Comparison of ENCODE assay signal across 27 cellular contexts in genomic region chr20:34896086-34896551, GRCh38. TPM values are rescaled to one million over a fixed set of nuclear protein-coding genes. Genes with fewer than 3 reads are reported as not detected.
A peak's percentile ranks its signal among the peaks of the same experiment; 100 is the strongest.
DNase-seq lines count a peak whose midpoint lies in the region; ATAC-seq and TF ChIP-seq lines count a peak whose summit lies in the region.
"Had no signal": no experiment of that assay in that cellular context is flagged by ENCODE, and none has a peak within 500 bp of the region (broad histone marks: within the 10 kb centered on the region; RNA-seq: fewer than 3 reads in every experiment).

No MANE protein-coding gene starts in this region.

- intact Hi-C loops in Right ventricle myocardium superior (cut with DNase I) (no loop called here), right lobe of liver (cut with DNase I) (no loop called here), upper lobe of right lung (cut with DNase I) (no loop called here), lower leg skin (cut with DNase I; ENCODE audit: low total_unique reads) (no loop called here)

- no peaks in the 10 kb centered on the region for H3K9me3 ChIP-seq in right atrium auricular region
- no peaks in the 10 kb centered on the region for H3K9me3 ChIP-seq in right lobe of liver
- no peaks in the 10 kb centered on the region for H3K9me3 ChIP-seq in upper lobe of right lung
- H3K9me3 ChIP-seq: neutrophil, tibial nerve had no signal

- 25% methylated on average over 1 of the region's 1 CpG for WGBS in right lobe of liver (ENCODE audit: insufficient coverage, low coverage, low lambda C conversion rate, missing lambda C conversion rate)
- WGBS in lower leg skin, 2 donors, result 42 to 48% methylated on average over 1 of the region's 1 CpG

- H3K27ac ChIP-seq in right atrium auricular region (peak overlapping the region in 1 of 2 donors; percentile 39), right lobe of liver (no peak overlapping the region), upper lobe of right lung (no peak overlapping the region)
- H3K27ac ChIP-seq: neutrophil, SK-N-MC, tibial nerve had no signal

- no peaks in the 10 kb centered on the region for H3K27me3 ChIP-seq in right atrium auricular region
- no peaks in the 10 kb centered on the region for H3K27me3 ChIP-seq in right lobe of liver
- no peaks in the 10 kb centered on the region for H3K27me3 ChIP-seq in upper lobe of right lung
- H3K27me3 ChIP-seq: neutrophil, tibial nerve had no signal

- no peak for TF ChIP-seq POLR2A in right lobe of liver (IDR thresholded peaks at IDR 0.05)
- no peak for TF ChIP-seq POLR2A in lower leg skin (IDR thresholded peaks at IDR 0.05)

- H3K27ac Mint-ChIP-seq in activated naive CD4-positive, alpha-beta T cell treated with anti-CD3 and anti-CD28 coated beads, Interleukin-2, amount 50 U/mL, for 72 hours, result peak overlapping the region in 1 of 2 donors; percentile 7
- H3K27ac Mint-ChIP-seq: activated CD4-positive, alpha-beta memory T cell treated with anti-CD3 and anti-CD28 coated beads, Interleukin-2, amount 10 ng/mL, durations not matched to agents 7 days and 5 days; activated naive CD8-positive, alpha-beta T cell; CD4-positive, CD25-positive, alpha-beta regulatory T cell; GM23338; IgD-negative memory B cell; naive B cell; stimulated activated naive CD8-positive, alpha-beta T cell treated with anti-CD3 and anti-CD28 coated beads, Interleukin-15, Interleukin-2, amounts not matched to agents 100 ng/mL and 50 ng/mL, for 24 hours; T-helper 17 cell had no signal

- ATAC-seq in Right ventricle myocardium superior (ENCODE audit: poor library complexity), result peak; percentile 87
- peak; percentile 81 to 96 (median 90) for ATAC-seq in right lobe of liver
- peak; percentile 72 for ATAC-seq in upper lobe of right lung
- ATAC-seq in activated naive CD4-positive, alpha-beta T cell treated with anti-CD3 and anti-CD28 coated beads, Interleukin-2, amount 50 U/mL, for 72 hours, result no peak
- ATAC-seq: GM23338, T-helper 17 cell had no signal

- no peak for DNase-seq in Right ventricle myocardium superior
- no peak for DNase-seq in right atrium auricular region (ENCODE audit: low spot score)
- peak; percentile 58 for DNase-seq in cerebellum (ENCODE audit: low spot score)
- DNase-seq in right lobe of liver, result peak in 1 of 3 donors; percentile 72
- no peak for DNase-seq in upper lobe of right lung
- no peak for DNase-seq in lower leg skin (ENCODE audit: low spot score in 2 of 2)
- DNase-seq in activated naive CD4-positive, alpha-beta T cell treated with anti-CD3 and anti-CD28 coated beads, Interleukin-2, amount 50 U/mL, for 72 hours (ENCODE audit: low spot score in 2 of 2), result no peak
- DNase-seq in NCI-H526 treated with DMSO at 0.1 percent for 48 hours (lab: John Stamatoyannopoulos, UW), result no peak
- DNase-seq: activated CD4-positive, alpha-beta memory T cell treated with anti-CD3 and anti-CD28 coated beads, Interleukin-2, amount 10 ng/mL, durations not matched to agents 7 days and 5 days; activated CD4-positive, CD25-positive, alpha-beta regulatory T cell treated with anti-CD3 and anti-CD28 coated beads, Interleukin-2, amount 50 U/mL, for 72 hours; activated T-cell treated with anti-CD3 and anti-CD28 coated beads for 4 hours; CD4-positive, CD25-positive, alpha-beta regulatory T cell; head of caudate nucleus; naive B cell; NCI-H1048; NCI-H187; NCI-H2171 treated with DMSO at 0.1 percent for 48 hours; T-helper 17 cell had no signal

- no peak overlapping the region for H3K4me3 ChIP-seq in right atrium auricular region
- H3K4me3 ChIP-seq in right lobe of liver, result no peak overlapping the region
- H3K4me3 ChIP-seq in upper lobe of right lung, result no peak overlapping the region
- H3K4me3 ChIP-seq in lower leg skin (ENCODE audit: low read depth, poor library complexity, severe bottlenecking), result no peak overlapping the region
- H3K4me3 ChIP-seq: GM23338, SK-N-MC, tibial nerve had no signal

- H3K36me3 ChIP-seq in right atrium auricular region (no peaks in the 10 kb centered on the region), right lobe of liver (peaks cover 0 to 3% (median 0%) of the 10 kb centered on the region in 4 donors), upper lobe of right lung (no peaks in the 10 kb centered on the region)
- H3K36me3 ChIP-seq: neutrophil, tibial nerve had no signal

- H3K4me1 ChIP-seq in right atrium auricular region (peaks cover 0 to 8% of the 10 kb centered on the region in 2 donors), right lobe of liver (peaks cover 0 to 40% (median 10%) of the 10 kb centered on the region in 4 donors), upper lobe of right lung (peaks cover 32% of the 10 kb centered on the region)

- TF ChIP-seq CTCF in right atrium auricular region (IDR thresholded peaks at IDR 0.05), result no peak
- no peak for TF ChIP-seq CTCF in right lobe of liver (IDR thresholded peaks at IDR 0.05)
- no peak for TF ChIP-seq CTCF in upper lobe of right lung (IDR thresholded peaks at IDR 0.05)
- no peak for TF ChIP-seq CTCF in lower leg skin (IDR thresholded peaks at IDR 0.05)

- peaks cover 0 to 6% of the 10 kb centered on the region in 2 donors for H3K36me3 Mint-ChIP-seq in activated naive CD4-positive, alpha-beta T cell treated with anti-CD3 and anti-CD28 coated beads, Interleukin-2, amount 50 U/mL, for 72 hours
- H3K36me3 Mint-ChIP-seq: naive B cell had no signal

- no peaks in the 10 kb centered on the region for H3K9me3 Mint-ChIP-seq in activated naive CD4-positive, alpha-beta T cell treated with anti-CD3 and anti-CD28 coated beads, Interleukin-2, amount 50 U/mL, for 72 hours
- H3K9me3 Mint-ChIP-seq: activated CD4-positive, alpha-beta memory T cell treated with anti-CD3 and anti-CD28 coated beads, Interleukin-2, amount 10 ng/mL, durations not matched to agents 7 days and 5 days; IgD-negative memory B cell; stimulated activated naive CD8-positive, alpha-beta T cell treated with anti-CD3 and anti-CD28 coated beads, Interleukin-15, Interleukin-2, amounts not matched to agents 100 ng/mL and 50 ng/mL, for 24 hours had no signal

RNA-seq across cellular contexts. Expression of gene ACSS2, which starts 19.7 kb away (rescaled TPM):
- total RNA-seq in Right ventricle myocardium superior (137 TPM), right atrium auricular region (10 to 100 TPM; 64.6 to 89.4 TPM), cerebellum (14.3 TPM), right lobe of liver (100 to 1,000 TPM in 1 of 6 experiments, 10 to 100 TPM in 5; 21.9 to 118 (median 45.7) TPM), upper lobe of right lung (146 TPM), lower leg skin (10 to 100 TPM; 54.3 to 98.1 (median 71.5) TPM)
- 10 to 100 TPM; 36.0 to 71.7 TPM for total RNA-seq in activated naive CD4-positive, alpha-beta T cell treated with anti-CD3 and anti-CD28 coated beads, Interleukin-2, amount 50 U/mL, for 72 hours

RNA-seq across cellular contexts. Expression of gene GGT7, which starts 23.5 kb away (rescaled TPM):
- 21.0 TPM for total RNA-seq in Right ventricle myocardium superior
- 10 to 100 TPM in 1 of 2 donors, 1 to 10 TPM in 1; 7.3 to 10.3 TPM for total RNA-seq in right atrium auricular region
- 19.3 TPM for total RNA-seq in cerebellum
- 10 to 100 TPM in 2 of 6 experiments, 1 to 10 TPM in 4; 4.8 to 13.3 (median 9.4) TPM for total RNA-seq in right lobe of liver
- 20.6 TPM for total RNA-seq in upper lobe of right lung
- 10 to 100 TPM in 2 of 4 donors, 1 to 10 TPM in 2; 8.6 to 12.9 (median 9.6) TPM for total RNA-seq in lower leg skin
- 10 to 100 TPM; 15.8 to 22.4 TPM for total RNA-seq in activated naive CD4-positive, alpha-beta T cell treated with anti-CD3 and anti-CD28 coated beads, Interleukin-2, amount 50 U/mL, for 72 hours

RNA-seq across cellular contexts. Expression of gene GSS, which starts 59.5 kb away (rescaled TPM):
- total RNA-seq in Right ventricle myocardium superior, result 15.7 TPM
- 10 to 100 TPM; 23.0 to 38.3 TPM for total RNA-seq in right atrium auricular region
- total RNA-seq in cerebellum, result 25.7 TPM
- 10 to 100 TPM; 25.9 to 63.6 (median 31.7) TPM for total RNA-seq in right lobe of liver
- 30.0 TPM for total RNA-seq in upper lobe of right lung
- total RNA-seq in lower leg skin, result 10 to 100 TPM; 49.9 to 56.7 (median 52.9) TPM
- 10 to 100 TPM; 59.7 to 74.2 TPM for total RNA-seq in activated naive CD4-positive, alpha-beta T cell treated with anti-CD3 and anti-CD28 coated beads, Interleukin-2, amount 50 U/mL, for 72 hours

RNA-seq across cellular contexts. Expression of gene MYH7B, which starts 59.5 kb away (rescaled TPM):
- total RNA-seq in Right ventricle myocardium superior (222 TPM), right atrium auricular region (10 to 100 TPM; 24.4 to 34.9 TPM), cerebellum (0.45 TPM), right lobe of liver (1 to 10 TPM in 1 of 6 experiments, under 1 TPM in 4, not detected in 1; 0.11 to 1.0 (median 0.39) TPM), upper lobe of right lung (1.8 TPM), lower leg skin (under 1 TPM; 0.10 to 0.27 (median 0.18) TPM)
- total RNA-seq in activated naive CD4-positive, alpha-beta T cell treated with anti-CD3 and anti-CD28 coated beads, Interleukin-2, amount 50 U/mL, for 72 hours, result under 1 TPM in 1 of 2 donors, not detected in 1; 0.70 TPM
- total RNA-seq: A172, endothelial cell of umbilical vein had no signal

Comparison
In these comparisons a context has a peak if more than half of its experiments do, and no peak if none do; other contexts are left out.
1. ATAC-seq: peak in Right ventricle myocardium superior (single experiment), right lobe of liver (4 of 4) and upper lobe of right lung (single experiment); none in activated naive CD4-positive, alpha-beta T cell treated with anti-CD3 and anti-CD28 coated beads, Interleukin-2, amount 50 U/mL, for 72 hours (0 of 2).